ENCODE assay signal across 12 cellular contexts in the genomic region with DNA sequence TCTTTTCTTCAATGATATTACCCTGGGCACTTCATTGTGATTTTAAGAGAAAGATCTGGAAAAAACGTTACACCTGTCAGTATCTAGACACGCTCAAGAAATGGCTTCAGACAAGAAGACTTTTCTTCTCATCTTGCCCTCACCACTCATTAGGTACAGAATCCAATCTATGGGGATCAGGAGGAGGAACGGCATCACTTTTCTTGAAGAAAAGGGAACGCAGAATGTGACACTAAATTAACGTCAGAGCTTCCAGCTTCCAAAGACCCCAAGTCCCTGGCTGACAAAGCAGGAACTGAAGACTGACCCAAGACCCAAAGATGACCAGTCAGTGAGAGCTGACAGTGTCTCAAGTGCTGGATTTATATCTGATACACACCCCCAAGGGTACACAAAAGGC. TPM values are rescaled to one million over a fixed set of nuclear protein-coding genes. Genes with fewer than 3 reads are reported as not detected.
DNase-seq lines count a peak whose midpoint lies in the region; ATAC-seq and TF ChIP-seq lines count a peak whose summit lies in the region.
"Had no signal": no experiment of that assay in that cellular context is flagged by ENCODE, and none has a peak within 500 bp of the region (broad histone marks: within the 10 kb centered on the region; RNA-seq: fewer than 3 reads in every experiment).

No MANE protein-coding gene starts in this region.

- no peaks in the 10 kb centered on the region for H3K36me3 ChIP-seq in sigmoid colon
- H3K36me3 ChIP-seq: neural progenitor cell had no signal

- H3K9me3 ChIP-seq in sigmoid colon: no peaks in the 10 kb centered on the region

- H3K4me3 ChIP-seq in sigmoid colon: no peak overlapping the region
- H3K4me3 ChIP-seq: neural progenitor cell had no signal

- intact Hi-C loops in sigmoid colon (cut with DNase I): no loop called here

- peaks cover 0 to 100% (median 100%) of the 10 kb centered on the region in 4 donors for H3K4me1 ChIP-seq in sigmoid colon

- no peaks in the 10 kb centered on the region for H3K36me3 Mint-ChIP-seq in T-helper 1 cell treated with Interleukin-12 subunit alpha and Interleukin-12 subunit beta and Interleukin-4 antibody, amounts not matched to agents 30 μg/mL and 1 μg/mL, for 36 hours (ENCODE audit: low read depth)
- no peaks in the 10 kb centered on the region; the same call in 1 of the 2 replicates for H3K36me3 Mint-ChIP-seq in HFFc6 (ENCODE audit: low read depth)
- no peaks in the 10 kb centered on the region for H3K36me3 Mint-ChIP-seq in endothelial cell (ENCODE audit: low read depth, unreplicated experiment)
- H3K36me3 Mint-ChIP-seq: neural progenitor cell had no signal

- H3K27me3 ChIP-seq in sigmoid colon: no peaks in the 10 kb centered on the region
- H3K27me3 ChIP-seq: neural progenitor cell had no signal

- peak overlapping the region; percentile 22 to 78 (median 61) for H3K27ac ChIP-seq in sigmoid colon
- H3K27ac ChIP-seq: neural progenitor cell had no signal

- TF ChIP-seq POLR2A in sigmoid colon (IDR thresholded peaks at IDR 0.05): no peak

- no peak for ATAC-seq in HG03442 (IDR thresholded peaks at IDR 0.05; ENCODE audit: unreplicated experiment)
- ATAC-seq in HG02678 (IDR thresholded peaks at IDR 0.05; ENCODE audit: unreplicated experiment): no peak

- DNase-seq in T-helper 1 cell (no peak), HFFc6 (no peak), endothelial cell (ENCODE audit: low spot score) (no peak), sigmoid colon (no peak), GM10266 (ENCODE audit: extremely low spot score) (no peak)
- DNase-seq: stimulated activated naive CD4-positive, alpha-beta T cell had no signal

- no peak for TF ChIP-seq EP300 in sigmoid colon (IDR thresholded peaks at IDR 0.05)

- H3K9me3 Mint-ChIP-seq in T-helper 1 cell treated with Interleukin-12 subunit alpha and Interleukin-12 subunit beta and Interleukin-4 antibody, amounts not matched to agents 30 μg/mL and 1 μg/mL, for 36 hours: no peaks in the 10 kb centered on the region
- H3K9me3 Mint-ChIP-seq in HFFc6: no peaks in the 10 kb centered on the region
- H3K9me3 Mint-ChIP-seq in endothelial cell (ENCODE audit: unreplicated experiment): no peaks in the 10 kb centered on the region
- H3K9me3 Mint-ChIP-seq: neural progenitor cell had no signal

- TF ChIP-seq CTCF in HFFc6 (IDR thresholded peaks at IDR 0.05) (no peak), endothelial cell (IDR thresholded peaks at IDR 0.05; ENCODE audit: unreplicated experiment) (no peak), sigmoid colon (IDR thresholded peaks at IDR 0.05) (no peak), GM10266 (IDR thresholded peaks at IDR 0.05; ENCODE audit: control insufficient read depth, insufficient read depth, low read depth, missing control alignments) (no peak)

- peaks cover 75% of the 10 kb centered on the region for H3K4me1 Mint-ChIP-seq in T-helper 1 cell treated with Interleukin-12 subunit alpha and Interleukin-12 subunit beta and Interleukin-4 antibody, amounts not matched to agents 30 μg/mL and 1 μg/mL, for 36 hours (ENCODE audit: low read depth)
- H3K4me1 Mint-ChIP-seq in HFFc6 (ENCODE audit: low read depth) (peaks cover 95% of the 10 kb centered on the region), endothelial cell (ENCODE audit: unreplicated experiment) (peaks cover 87% of the 10 kb centered on the region)

- no peak overlapping the region for H3K4me3 Mint-ChIP-seq in T-helper 1 cell treated with Interleukin-12 subunit alpha and Interleukin-12 subunit beta and Interleukin-4 antibody, amounts not matched to agents 30 μg/mL and 1 μg/mL, for 36 hours
- peak overlapping the region; percentile 49 for H3K4me3 Mint-ChIP-seq in HFFc6
- peak overlapping the region; percentile 2 for H3K4me3 Mint-ChIP-seq in endothelial cell (ENCODE audit: unreplicated experiment)
- H3K4me3 Mint-ChIP-seq: neural progenitor cell had no signal

- no peaks in the 10 kb centered on the region for H3K27me3 Mint-ChIP-seq in T-helper 1 cell treated with Interleukin-12 subunit alpha and Interleukin-12 subunit beta and Interleukin-4 antibody, amounts not matched to agents 30 μg/mL and 1 μg/mL, for 36 hours (ENCODE audit: low read depth)
- H3K27me3 Mint-ChIP-seq in HFFc6 (ENCODE audit: insufficient read depth) (peaks cover 3% of the 10 kb centered on the region; the same call in 1 of the 2 replicates), endothelial cell (ENCODE audit: unreplicated experiment) (peaks cover 11% of the 10 kb centered on the region)

- H3K27ac Mint-ChIP-seq in T-helper 1 cell treated with Interleukin-12 subunit alpha and Interleukin-12 subunit beta and Interleukin-4 antibody, amounts not matched to agents 30 μg/mL and 1 μg/mL, for 36 hours: peak overlapping the region; percentile 52
- H3K27ac Mint-ChIP-seq in HFFc6 (peak overlapping the region; percentile 75), endothelial cell (ENCODE audit: unreplicated experiment) (peak overlapping the region; percentile 81)
- H3K27ac Mint-ChIP-seq: neural progenitor cell had no signal

- 89 to 90% methylated on average over 5 of the region's 5 CpGs for WGBS in sigmoid colon, 2 donors

RNA-seq across cellular contexts. Expression of a gene that starts 48.2 kb away (rescaled TPM):
- total RNA-seq in HFFc6 (2021; fragmentation: NEBNext Ultra II Directional; extraction: Animal tissue kit (Norgen Biotek cat#: 25700)): 10 to 100 TPM; 74.9 to 85.2 (median 81.5) TPM
- total RNA-seq in endothelial cell (ENCODE audit: unreplicated experiment) (136 TPM), sigmoid colon (10 to 100 TPM; 15.0 to 43.8 (median 21.4) TPM)
- polyA plus RNA-seq in sigmoid colon: 10 to 100 TPM in 2 of 3 donors, 1 to 10 TPM in 1; 9.0 to 42.1 (median 13.6) TPM

RNA-seq across cellular contexts. Expression of a gene that starts 51.8 kb away (rescaled TPM):
- under 1 TPM in 3 of 6 experiments, not detected in 3; 0.13 to 0.37 (median 0.14) TPM for total RNA-seq in HFFc6 (2021; fragmentation: NEBNext Ultra II Directional; extraction: Animal tissue kit (Norgen Biotek cat#: 25700))
- total RNA-seq in endothelial cell (ENCODE audit: unreplicated experiment) (1.6 TPM), sigmoid colon (not detected)
- polyA plus RNA-seq in sigmoid colon: under 1 TPM in 2 of 3 donors, not detected in 1; 0.46 to 0.73 TPM
- total RNA-seq: A172, M059J had no signal
